ENCODE assay signal across 8 cellular contexts in genomic region chr4:88737304-88738015, GRCh38. TPM values are rescaled to one million over a fixed set of nuclear protein-coding genes. Genes with fewer than 3 reads are reported as not detected.
DNase-seq lines count a peak whose midpoint lies in the region; ATAC-seq and TF ChIP-seq lines count a peak whose summit lies in the region.

No MANE protein-coding gene starts in this region.

- CTCF ChIA-PET in HEK293 (lab: Yijun Ruan, JAX) = interaction anchor here (0.7 to 1.2 kb wide), 2 partner anchors 8 to 48 kb away, joined by 3 read pairs; no protein-coding TSS in a partner anchor

- no peak for TF ChIP-seq EP300 in esophagus muscularis mucosa (IDR thresholded peaks at IDR 0.05)

- peaks cover 7% of the 10 kb centered on the region for H3K36me3 Mint-ChIP-seq in T-helper 2 cell treated with Interferon-gamma antibody and Interleukin-4, amounts not matched to agents 5 μg/mL and 100 μg/mL, for 36 hours (ENCODE audit: low read depth)

- H3K27me3 Mint-ChIP-seq in T-helper 2 cell treated with Interferon-gamma antibody and Interleukin-4, amounts not matched to agents 5 μg/mL and 100 μg/mL, for 36 hours (ENCODE audit: low read depth) = no peaks in the 10 kb centered on the region

- WGBS in esophagus muscularis mucosa = 27% methylated on average over 14 of the region's 14 CpGs

- H3K36me3 ChIP-seq in HEK293 (ENCODE audit: control insufficient read depth in 2 of 2, insufficient read depth in 1 of 2, low read length in 2 of 2) (peaks cover 0 to 31% of the 10 kb centered on the region in 2 experiments; a peak in 1 of 3 replicates), esophagus muscularis mucosa (peaks cover 0 to 17% (median 8%) of the 10 kb centered on the region in 4 donors)

- no peaks in the 10 kb centered on the region for H3K4me1 ChIP-seq in HEK293 (ENCODE audit: control insufficient read depth, insufficient read depth, low read length)
- H3K4me1 ChIP-seq in esophagus muscularis mucosa = peaks cover 0 to 64% (median 52%) of the 10 kb centered on the region in 4 donors

- H3K4me3 ChIP-seq in HEK293 (ENCODE audit: low read depth, low read length) (no peak overlapping the region), esophagus muscularis mucosa (peak overlapping the region in 2 of 4 donors; percentile 6 to 16)

- H3K9me3 Mint-ChIP-seq in T-helper 2 cell treated with Interferon-gamma antibody and Interleukin-4, amounts not matched to agents 5 μg/mL and 100 μg/mL, for 36 hours = no peaks in the 10 kb centered on the region

- POLR2A ChIA-PET in HEK293 (lab: Yijun Ruan, JAX) = no interaction called here

- H3K27me3 ChIP-seq in esophagus muscularis mucosa = no peaks in the 10 kb centered on the region

- intact Hi-C loops in esophagus muscularis mucosa (cut with DNase I) = no loop called here

- H3K4me3 Mint-ChIP-seq in T-helper 2 cell treated with Interferon-gamma antibody and Interleukin-4, amounts not matched to agents 5 μg/mL and 100 μg/mL, for 36 hours = no peak overlapping the region

- H3K9me3 ChIP-seq in HEK293 (ENCODE audit: control insufficient read depth, insufficient read depth, low read depth, low read length) = no peaks in the 10 kb centered on the region
- H3K9me3 ChIP-seq in esophagus muscularis mucosa = no peaks in the 10 kb centered on the region

- peaks cover 6% of the 10 kb centered on the region for H3K4me1 Mint-ChIP-seq in T-helper 2 cell treated with Interferon-gamma antibody and Interleukin-4, amounts not matched to agents 5 μg/mL and 100 μg/mL, for 36 hours (ENCODE audit: low read depth)

- H3K27ac Mint-ChIP-seq in T-helper 2 cell treated with Interferon-gamma antibody and Interleukin-4, amounts not matched to agents 5 μg/mL and 100 μg/mL, for 36 hours = no peak overlapping the region

- TF ChIP-seq POLR2A in esophagus muscularis mucosa (IDR thresholded peaks at IDR 0.05; ENCODE audit: low read depth) = no peak

- DNase-seq in NCI-H2107 treated with DMSO at 0.1 percent for 48 hours (lab: John Stamatoyannopoulos, UW; ENCODE audit: unreplicated experiment) (peak; percentile 76), esophagus muscularis mucosa (ENCODE audit: extremely low spot score) (no peak), NCI-H1092 (lab: John Stamatoyannopoulos, UW) (no peak)
- peak; percentile 8 for DNase-seq in stimulated activated CD4-positive, alpha-beta T cell treated with anti-CD3 and anti-CD28 coated beads, Interleukin-12 subunit alpha, Interleukin-12 subunit beta, amount 100 ng/mL, for 4 hours
- no peak for DNase-seq in T-helper 2 cell treated with Interferon-gamma antibody and Interleukin-4, amounts not matched to agents 5 μg/mL and 100 μg/mL, for 36 hours (ENCODE audit: low spot score)

- TF ChIP-seq CTCF in HEK293 (tag by site-specific recombination; IDR thresholded peaks at IDR 0.05) (no peak), esophagus muscularis mucosa (IDR thresholded peaks at IDR 0.05) (no peak)

- ATAC-seq in GM18508 (IDR thresholded peaks at IDR 0.05; ENCODE audit: insufficient read depth, unreplicated experiment) (peak; percentile 96), GM19351 (IDR thresholded peaks at IDR 0.05; ENCODE audit: unreplicated experiment) (no peak)

- no peak overlapping the region for H3K27ac ChIP-seq in HEK293 (ENCODE audit: extremely low read depth, low read depth, low read length)
- H3K27ac ChIP-seq in esophagus muscularis mucosa (replicated peaks in 1 of 4) = peak overlapping the region; percentile 45 to 73 (median 66)

TF ChIP-seq in HEK293, 187 proteins besides CTCF, POLR2A, EP300 and RAD21:
- no peak for TF ChIP-seq ZNF341 (tag by site-specific recombination; IDR thresholded peaks at IDR 0.05; ENCODE audit: low read depth)
- TF ChIP-seq WT1 (tag by site-specific recombination; IDR thresholded peaks at IDR 0.05) = peak; percentile 56; the same call in 1 of the 2 replicates

RNA-seq across cellular contexts. Expression of gene NAP1L5, which starts 39.8 kb away (rescaled TPM):
- 10 to 100 TPM in 1 of 4 donors, 1 to 10 TPM in 3; 5.7 to 10.1 (median 7.8) TPM for total RNA-seq in esophagus muscularis mucosa

Comparison
In these comparisons a context has a peak if more than half of its experiments do, and no peak if none do; other contexts are left out.
1. DNase-seq: peak in NCI-H2107 treated with DMSO at 0.1 percent for 48 hours (single experiment) and stimulated activated CD4-positive, alpha-beta T cell treated with anti-CD3 and anti-CD28 coated beads, Interleukin-12 subunit alpha, Interleukin-12 subunit beta, amount 100 ng/mL, for 4 hours (single experiment); none in esophagus muscularis mucosa (single experiment), T-helper 2 cell treated with Interferon-gamma antibody and Interleukin-4, amounts not matched to agents 5 μg/mL and 100 μg/mL, for 36 hours (single experiment) and NCI-H1092 (single experiment).